ENCODE assay signal across 14 cellular contexts in the genomic region with DNA sequence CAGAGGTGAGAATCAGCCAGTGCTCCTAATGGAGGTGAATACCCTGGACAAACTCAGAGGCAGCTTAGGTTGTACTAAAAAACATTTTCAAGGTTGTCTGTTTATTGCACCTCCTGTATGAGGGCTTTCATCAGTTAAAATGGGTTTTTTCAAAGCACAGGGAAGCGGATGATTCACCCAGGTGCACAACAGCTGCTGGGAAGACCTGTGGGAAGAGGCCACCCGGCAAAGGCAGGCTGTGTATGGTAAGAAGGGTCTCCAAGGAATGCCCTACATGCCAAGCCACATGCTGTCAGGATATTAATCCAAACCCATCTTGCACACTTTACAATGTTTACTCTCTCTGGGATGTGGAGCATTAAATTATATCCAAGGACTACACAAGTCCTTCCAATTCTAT.
"Had no signal": no experiment of that assay in that cellular context is flagged by ENCODE, and none has a peak within 500 bp of the region (broad histone marks: within the 10 kb centered on the region; RNA-seq: fewer than 3 reads in every experiment).

No MANE protein-coding gene starts in this region.

- H3K36me3 ChIP-seq: suprapubic skin had no signal

- DNase-seq: activated CD4-positive, alpha-beta T cell treated with anti-CD3 and anti-CD28 coated beads, Interleukin-2, amount 10 ng/mL, durations not matched to agents 7 days and 5 days; activated CD4-positive, CD25-positive, alpha-beta regulatory T cell; endodermal cell; left colon; naive thymus-derived CD8-positive, alpha-beta T cell; nucleus accumbens; psoas muscle; stimulated activated CD4-positive, alpha-beta T cell treated with anti-CD3 and anti-CD28 coated beads, Interleukin-2, amount 100 ng/mL, for 24 hours; stimulated activated naive CD4-positive, alpha-beta T cell treated with Interleukin-2 at 50 U/mL for 16 hours; T-helper 2 cell had no signal

- H3K4me3 ChIP-seq: psoas muscle, suprapubic skin had no signal

- H3K27ac ChIP-seq: psoas muscle, suprapubic skin had no signal

- ATAC-seq: left colon; naive thymus-derived CD8-positive, alpha-beta T cell; psoas muscle; sciatic nerve had no signal

- H3K27ac Mint-ChIP-seq: activated CD4-positive, alpha-beta T cell treated with anti-CD3 and anti-CD28 coated beads, Interleukin-2, amount 10 ng/mL, durations not matched to agents 7 days and 5 days; activated naive CD4-positive, alpha-beta T cell treated with anti-CD3 and anti-CD28 coated beads, Interleukin-2, amount 50 U/mL, for 24 hours; endodermal cell; naive thymus-derived CD8-positive, alpha-beta T cell; type B pancreatic cell had no signal

- H3K4me3 Mint-ChIP-seq: activated CD4-positive, alpha-beta T cell treated with anti-CD3 and anti-CD28 coated beads, Interleukin-2, amount 10 ng/mL, durations not matched to agents 7 days and 5 days; activated naive CD4-positive, alpha-beta T cell treated with anti-CD3 and anti-CD28 coated beads, Interleukin-2, amount 50 U/mL, for 24 hours; endodermal cell; naive thymus-derived CD8-positive, alpha-beta T cell; type B pancreatic cell had no signal

- H3K9me3 Mint-ChIP-seq: activated CD4-positive, alpha-beta T cell treated with anti-CD3 and anti-CD28 coated beads, Interleukin-2, amount 10 ng/mL, durations not matched to agents 7 days and 5 days; activated naive CD4-positive, alpha-beta T cell treated with anti-CD3 and anti-CD28 coated beads, Interleukin-2, amount 50 U/mL, for 24 hours; endodermal cell; naive thymus-derived CD8-positive, alpha-beta T cell had no signal

- H3K9me3 ChIP-seq: psoas muscle, suprapubic skin had no signal

- H3K27me3 ChIP-seq: suprapubic skin had no signal
